10 cellular contexts compared by ENCODE assay signal in the genomic region with DNA sequence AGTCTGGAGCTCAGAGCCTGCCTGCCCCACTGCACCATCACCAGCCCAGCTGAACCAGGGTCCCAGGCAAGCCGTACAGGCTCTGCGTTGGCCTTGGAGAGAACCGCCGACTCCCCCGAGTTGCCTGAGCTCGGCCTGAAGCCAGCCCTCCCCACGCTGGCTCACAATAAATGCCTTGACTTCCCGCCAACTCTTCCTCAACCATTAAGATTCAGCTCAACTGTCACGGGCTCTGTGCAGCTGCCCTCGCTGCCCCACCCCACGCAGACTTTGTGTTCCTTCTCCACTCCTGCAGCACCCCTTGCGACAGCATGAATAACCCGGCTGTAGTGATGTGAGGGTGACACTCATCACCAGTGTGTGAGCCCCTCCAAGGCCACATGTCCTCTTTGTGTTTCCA. TPM values are rescaled to one million over a fixed set of nuclear protein-coding genes. Genes with fewer than 3 reads are reported as not detected.
DNase-seq lines count a peak whose midpoint lies in the region; ATAC-seq lines count a peak whose summit lies in the region.
"Had no signal": no experiment of that assay in that cellular context is flagged by ENCODE, and none has a peak within 500 bp of the region (broad histone marks: within the 10 kb centered on the region; RNA-seq: fewer than 3 reads in every experiment).

No MANE protein-coding gene starts in this region.

- H3K36me3 ChIP-seq in stomach smooth muscle (ENCODE audit: control insufficient read depth in 2 of 2, insufficient read depth in 2 of 2, low read length in 2 of 2): no peaks in the 10 kb centered on the region

- intact Hi-C loops in activated T-helper 1 cell treated with anti-CD3 and anti-CD28 coated beads, Interleukin-12 subunit alpha, Interleukin-12 subunit beta, Interleukin-2, Interleukin-4 antibody, amounts not matched to agents 30 ng/mL and 10 ng/mL and 1 ng/mL, durations not matched to agents 14 hours and 24 hours and 36 hours (cut with micrococcal nuclease): no loop called here

- H3K9me3 Mint-ChIP-seq in T-helper 2 cell treated with Interferon-gamma antibody and Interleukin-4, amounts not matched to agents 5 μg/mL and 100 μg/mL, for 36 hours: no peaks in the 10 kb centered on the region
- no peaks in the 10 kb centered on the region for H3K9me3 Mint-ChIP-seq in activated T-helper 1 cell treated with anti-CD3 and anti-CD28 coated beads, Interleukin-12 subunit alpha, Interleukin-12 subunit beta, Interleukin-2, Interleukin-4 antibody, amounts not matched to agents 30 ng/mL and 10 ng/mL and 1 ng/mL, durations not matched to agents 14 hours and 24 hours and 36 hours

- peak overlapping the region in 1 of 2 donors; percentile 22 for H3K9ac ChIP-seq in stomach smooth muscle (ENCODE audit: low read length in 2 of 2)

- peak overlapping the region; percentile 55 for H3K27ac Mint-ChIP-seq in T-helper 2 cell treated with Interferon-gamma antibody and Interleukin-4, amounts not matched to agents 5 μg/mL and 100 μg/mL, for 36 hours
- peak overlapping the region; percentile 52 for H3K27ac Mint-ChIP-seq in activated T-helper 1 cell treated with anti-CD3 and anti-CD28 coated beads, Interleukin-12 subunit alpha, Interleukin-12 subunit beta, Interleukin-2, Interleukin-4 antibody, amounts not matched to agents 30 ng/mL and 10 ng/mL and 1 ng/mL, durations not matched to agents 14 hours and 24 hours and 36 hours

- no peak for DNase-seq in T-helper 2 cell treated with Interferon-gamma antibody and Interleukin-4, amounts not matched to agents 5 μg/mL and 100 μg/mL, for 36 hours (ENCODE audit: low spot score)
- DNase-seq in T-helper 2 cell (no peak), inferior parietal cortex (ENCODE audit: extremely low spot score) (peak; percentile 76), NCI-H187 treated with DMSO at 0.1 percent for 48 hours (lab: John Stamatoyannopoulos, UW) (no peak), DMS153 (lab: John Stamatoyannopoulos, UW) (no peak)
- DNase-seq in activated T-helper 1 cell treated with anti-CD3 and anti-CD28 coated beads, Interleukin-12 subunit alpha, Interleukin-12 subunit beta, Interleukin-2, Interleukin-4 antibody, amounts not matched to agents 30 ng/mL and 10 ng/mL and 1 ng/mL, durations not matched to agents 14 hours and 24 hours and 36 hours (ENCODE audit: low spot score): no peak

- no peaks in the 10 kb centered on the region for H3K27me3 Mint-ChIP-seq in T-helper 2 cell treated with Interferon-gamma antibody and Interleukin-4, amounts not matched to agents 5 μg/mL and 100 μg/mL, for 36 hours (ENCODE audit: low read depth)
- no peaks in the 10 kb centered on the region for H3K27me3 Mint-ChIP-seq in activated T-helper 1 cell treated with anti-CD3 and anti-CD28 coated beads, Interleukin-12 subunit alpha, Interleukin-12 subunit beta, Interleukin-2, Interleukin-4 antibody, amounts not matched to agents 30 ng/mL and 10 ng/mL and 1 ng/mL, durations not matched to agents 14 hours and 24 hours and 36 hours (ENCODE audit: insufficient read depth)

- no peaks in the 10 kb centered on the region for H3K9me3 ChIP-seq in stomach smooth muscle (ENCODE audit: control insufficient read depth in 2 of 2, low read length in 2 of 2)

- no peak overlapping the region for H3K4me3 Mint-ChIP-seq in T-helper 2 cell treated with Interferon-gamma antibody and Interleukin-4, amounts not matched to agents 5 μg/mL and 100 μg/mL, for 36 hours
- H3K4me3 Mint-ChIP-seq in activated T-helper 1 cell treated with anti-CD3 and anti-CD28 coated beads, Interleukin-12 subunit alpha, Interleukin-12 subunit beta, Interleukin-2, Interleukin-4 antibody, amounts not matched to agents 30 ng/mL and 10 ng/mL and 1 ng/mL, durations not matched to agents 14 hours and 24 hours and 36 hours: no peak overlapping the region

- H3K4me1 Mint-ChIP-seq in T-helper 2 cell treated with Interferon-gamma antibody and Interleukin-4, amounts not matched to agents 5 μg/mL and 100 μg/mL, for 36 hours (ENCODE audit: low read depth): peaks cover 18% of the 10 kb centered on the region
- H3K4me1 Mint-ChIP-seq in activated T-helper 1 cell treated with anti-CD3 and anti-CD28 coated beads, Interleukin-12 subunit alpha, Interleukin-12 subunit beta, Interleukin-2, Interleukin-4 antibody, amounts not matched to agents 30 ng/mL and 10 ng/mL and 1 ng/mL, durations not matched to agents 14 hours and 24 hours and 36 hours (ENCODE audit: low read depth): peaks cover 25% of the 10 kb centered on the region

- peaks cover 6% of the 10 kb centered on the region for H3K4me1 ChIP-seq in stomach smooth muscle (ENCODE audit: control insufficient read depth, insufficient read depth, low read length)

- H3K36me3 Mint-ChIP-seq in T-helper 2 cell treated with Interferon-gamma antibody and Interleukin-4, amounts not matched to agents 5 μg/mL and 100 μg/mL, for 36 hours (ENCODE audit: low read depth): peaks cover 28% of the 10 kb centered on the region
- peaks cover 20% of the 10 kb centered on the region for H3K36me3 Mint-ChIP-seq in activated T-helper 1 cell treated with anti-CD3 and anti-CD28 coated beads, Interleukin-12 subunit alpha, Interleukin-12 subunit beta, Interleukin-2, Interleukin-4 antibody, amounts not matched to agents 30 ng/mL and 10 ng/mL and 1 ng/mL, durations not matched to agents 14 hours and 24 hours and 36 hours (ENCODE audit: low read depth)

- peak overlapping the region; percentile 1 to 40 for H3K4me3 ChIP-seq in stomach smooth muscle (ENCODE audit: low read length in 2 of 2)

- no peak for ATAC-seq in HG03159 (IDR thresholded peaks at IDR 0.05; ENCODE audit: unreplicated experiment)

- H3K27me3 ChIP-seq in stomach smooth muscle (ENCODE audit: control insufficient read depth in 1 of 2, insufficient read depth in 2 of 2, low read length in 2 of 2): no peaks in the 10 kb centered on the region

- no peak overlapping the region for H3K27ac ChIP-seq in stomach smooth muscle (ENCODE audit: low read length)

RNA-seq across cellular contexts. Expression of a gene that starts 4.8 kb away (rescaled TPM):
- 6.3 and 6.5 TPM in 2 replicates for total RNA-seq in activated T-helper 1 cell treated with anti-CD3 and anti-CD28 coated beads, Interleukin-12 subunit alpha, Interleukin-12 subunit beta, Interleukin-2, Interleukin-4 antibody, amounts not matched to agents 30 ng/mL and 10 ng/mL and 1 ng/mL, durations not matched to agents 14 hours and 24 hours and 36 hours

RNA-seq across cellular contexts. Expression of a gene that starts 11.1 kb away (rescaled TPM):
- 191 and 196 TPM in 2 replicates for total RNA-seq in activated T-helper 1 cell treated with anti-CD3 and anti-CD28 coated beads, Interleukin-12 subunit alpha, Interleukin-12 subunit beta, Interleukin-2, Interleukin-4 antibody, amounts not matched to agents 30 ng/mL and 10 ng/mL and 1 ng/mL, durations not matched to agents 14 hours and 24 hours and 36 hours
- total RNA-seq: dermis microvascular lymphatic vessel endothelial cell, osteocyte had no signal
